ENCODE assay signal across 21 cellular contexts in genomic region chr10:71279590-71280170, GRCh38.
"Had no signal": no experiment of that assay in that cellular context is flagged by ENCODE, and none has a peak within 500 bp of the region (broad histone marks: within the 10 kb centered on the region; RNA-seq: fewer than 3 reads in every experiment).

No MANE protein-coding gene starts in this region.

- H3K27ac ChIP-seq: body of pancreas, right atrium auricular region, skin epidermis, suprapubic skin, upper lobe of left lung had no signal

- H3K4me3 Mint-ChIP-seq: activated CD4-positive, alpha-beta T cell treated with anti-CD3 and anti-CD28 coated beads, Interleukin-2, amount 10 ng/mL, durations not matched to agents 7 days and 5 days; activated naive CD8-positive, alpha-beta T cell; activated T-cell treated with anti-CD3 and anti-CD28 coated beads, Interleukin-2, amount 50 U/mL, for 72 hours; central memory CD8-positive, alpha-beta T cell; dendritic cell treated with granulocyte-macrophage colony-stimulating factor and Interleukin-4, amounts not matched to agents 40 ng/mL and 50 ng/mL, for 4 days; memory B cell; natural killer cell treated with Interleukin-12 subunit alpha and Interleukin-12 subunit beta and Interleukin-15 and Interleukin-18, amount 100 ng/mL, for 72 hours; T-helper 2 cell treated with Interferon-gamma antibody and Interleukin-4, amounts not matched to agents 5 μg/mL and 100 μg/mL, for 36 hours had no signal

- H3K27me3 Mint-ChIP-seq: activated CD4-positive, alpha-beta T cell treated with anti-CD3 and anti-CD28 coated beads, Interleukin-2, amount 10 ng/mL, durations not matched to agents 7 days and 5 days; activated naive CD8-positive, alpha-beta T cell; central memory CD8-positive, alpha-beta T cell; progenitor cell of endocrine pancreas had no signal

- DNase-seq: activated CD4-positive, alpha-beta T cell treated with anti-CD3 and anti-CD28 coated beads, Interleukin-2, amount 10 ng/mL, durations not matched to agents 7 days and 5 days; activated CD4-positive, CD25-positive, alpha-beta regulatory T cell; activated CD8-positive, alpha-beta memory T cell treated with anti-CD3 and anti-CD28 coated beads, Interleukin-2, amount 50 U/mL, for 48 hours; activated gamma-delta T cell treated with Interleukin-2 at 50 U/mL for 16 hours; activated T-cell treated with anti-CD3 and anti-CD28 coated beads, Interleukin-2, amount 50 U/mL, for 72 hours; body of pancreas; islet precursor cell; left ventricle myocardium superior; stimulated activated naive CD8-positive, alpha-beta T cell treated with anti-CD3 and anti-CD28 coated beads, Interleukin-15, Interleukin-2, amounts not matched to agents 100 U/mL and 50 U/mL, for 24 hours; SW 1271 had no signal

- H3K4me1 Mint-ChIP-seq: activated CD4-positive, alpha-beta T cell treated with anti-CD3 and anti-CD28 coated beads, Interleukin-2, amount 10 ng/mL, durations not matched to agents 7 days and 5 days; central memory CD8-positive, alpha-beta T cell had no signal

- H3K9me3 Mint-ChIP-seq: activated CD4-positive, alpha-beta T cell treated with anti-CD3 and anti-CD28 coated beads, Interleukin-2, amount 10 ng/mL, durations not matched to agents 7 days and 5 days; activated T-cell treated with anti-CD3 and anti-CD28 coated beads, Interleukin-2, amount 50 U/mL, for 72 hours; central memory CD8-positive, alpha-beta T cell; dendritic cell treated with granulocyte-macrophage colony-stimulating factor and Interleukin-4, amounts not matched to agents 40 ng/mL and 50 ng/mL, for 4 days; memory B cell; natural killer cell treated with Interleukin-12 subunit alpha and Interleukin-12 subunit beta and Interleukin-15 and Interleukin-18, amount 100 ng/mL, for 72 hours; T-helper 2 cell treated with Interferon-gamma antibody and Interleukin-4, amounts not matched to agents 5 μg/mL and 100 μg/mL, for 36 hours had no signal

- H3K9me3 ChIP-seq: body of pancreas, right atrium auricular region, suprapubic skin, upper lobe of left lung had no signal

- H3K36me3 ChIP-seq: right atrium auricular region, suprapubic skin had no signal

- H3K4me3 ChIP-seq: body of pancreas, right atrium auricular region, skin epidermis, suprapubic skin, upper lobe of left lung had no signal

- H3K27ac Mint-ChIP-seq: activated CD4-positive, alpha-beta T cell treated with anti-CD3 and anti-CD28 coated beads, Interleukin-2, amount 10 ng/mL, durations not matched to agents 7 days and 5 days; activated naive CD8-positive, alpha-beta T cell; activated T-cell treated with anti-CD3 and anti-CD28 coated beads, Interleukin-2, amount 50 U/mL, for 72 hours; dendritic cell treated with granulocyte-macrophage colony-stimulating factor and Interleukin-4, amounts not matched to agents 40 ng/mL and 50 ng/mL, for 4 days; memory B cell; natural killer cell treated with Interleukin-12 subunit alpha and Interleukin-12 subunit beta and Interleukin-15 and Interleukin-18, amount 100 ng/mL, for 72 hours; progenitor cell of endocrine pancreas; T-helper 2 cell treated with Interferon-gamma antibody and Interleukin-4, amounts not matched to agents 5 μg/mL and 100 μg/mL, for 36 hours had no signal

- H3K36me3 Mint-ChIP-seq: activated naive CD8-positive, alpha-beta T cell; memory B cell; natural killer cell treated with Interleukin-12 subunit alpha and Interleukin-12 subunit beta and Interleukin-15 and Interleukin-18, amount 100 ng/mL, for 72 hours had no signal
